Comparison of ENCODE assay signal across 19 cellular contexts in genomic region chr16:88883946-88884345, GRCh38. TPM values are rescaled to one million over a fixed set of nuclear protein-coding genes. Genes with fewer than 3 reads are reported as not detected.
"Had no signal": no experiment of that assay in that cellular context is flagged by ENCODE, and none has a peak within 500 bp of the region (broad histone marks: within the 10 kb centered on the region; RNA-seq: fewer than 3 reads in every experiment).

No MANE protein-coding gene starts in this region.

- DNase-seq: activated CD4-positive, alpha-beta T cell treated with anti-CD3 and anti-CD28 coated beads, Interleukin-2, amount 10 ng/mL, durations not matched to agents 7 days and 5 days; activated gamma-delta T cell; adrenal gland; effector CD4-positive, alpha-beta T cell; heart right ventricle; mesenchymal stem cell; nucleus accumbens; small intestine; stimulated activated CD4-positive, alpha-beta T cell treated with anti-CD3 and anti-CD28 coated beads, Interleukin-15, amount 100 ng/mL, for 24 hours; stimulated activated CD4-positive, alpha-beta T cell treated with anti-CD3 and anti-CD28 coated beads, Interleukin-2, amount 100 ng/mL, for 48 hours; stimulated activated naive CD8-positive, alpha-beta T cell treated with anti-CD3 and anti-CD28 coated beads, Interleukin-15, amount 100 ng/mL, for 72 hours; T-helper 17 cell had no signal

- H3K27ac ChIP-seq: adrenal gland, gastroesophageal sphincter, heart right ventricle had no signal

RNA-seq across cellular contexts. Expression of gene PABPN1L, which starts 17.5 kb away (rescaled TPM):
- total RNA-seq: activated CD4-positive, alpha-beta T cell treated with anti-CD3 and anti-CD28 coated beads, Interleukin-2, amount 10 ng/mL, durations not matched to agents 7 days and 5 days; activated CD8-positive, alpha-beta memory T cell treated with anti-CD3 and anti-CD28 coated beads for 36 hours; activated naive CD4-positive, alpha-beta T cell treated with anti-CD3 and anti-CD28 coated beads, Interleukin-2, amount 50 U/mL, for 72 hours; cerebellum; esophagus mucosa; natural killer cell treated with Interleukin-12 subunit alpha and Interleukin-12 subunit beta and Interleukin-15 and Interleukin-18, amount 100 ng/mL, for 72 hours; posterior vena cava; T-helper 17 cell had no signal
